1 cellular context compared by ENCODE assay signal in the genomic region with DNA sequence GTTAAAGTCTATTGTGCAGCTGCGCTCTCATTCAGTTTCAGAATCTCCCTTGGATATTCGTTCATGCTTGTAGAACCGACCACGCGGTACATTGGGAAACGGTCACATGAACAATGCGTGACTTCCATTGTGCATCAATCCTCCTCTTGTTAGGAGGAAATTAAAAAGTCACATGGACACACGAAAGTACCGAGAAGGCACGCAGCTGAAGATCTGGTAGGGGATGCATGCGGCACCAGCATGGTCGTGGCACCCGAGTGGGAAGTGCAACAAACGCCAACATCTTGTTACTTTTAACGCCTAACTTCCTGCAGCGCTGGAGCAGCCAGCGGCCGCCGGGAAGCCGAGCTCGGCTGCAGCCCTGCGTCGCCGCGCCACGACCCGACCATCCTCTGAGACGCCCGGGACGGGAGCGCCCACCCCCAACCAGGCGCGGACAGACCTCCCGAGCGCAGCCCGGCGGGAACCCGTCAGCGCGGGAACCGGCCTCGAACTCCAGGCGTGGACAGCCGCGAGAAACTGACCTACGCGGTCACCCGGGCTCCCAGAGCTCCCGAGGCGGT.
TF ChIP-seq lines count a peak whose summit lies in the region.

No MANE protein-coding gene starts in this region.

TF ChIP-seq in HEK293, 187 proteins besides CTCF, POLR2A, EP300 and RAD21 (continued from another document):
- TF ChIP-seq PRDM10 (tag by site-specific recombination; IDR thresholded peaks at IDR 0.05) (peak; percentile 75; the same call in 1 of the 2 replicates), PRDM1 (tag by site-specific recombination; IDR thresholded peaks at IDR 0.05) (peak; percentile 64), ZBTB6 (tag by site-specific recombination; IDR thresholded peaks at IDR 0.05) (0 out of 2 replicates have a peak, but pooled peaks have one; percentile 54), ZNF184 (tag by site-specific recombination; IDR thresholded peaks at IDR 0.05) (no peak), ZNF548 (tag by site-specific recombination; IDR thresholded peaks at IDR 0.05) (no peak), ZNF785 (tag by site-specific recombination; IDR thresholded peaks at IDR 0.05) (no peak), ZNF530 (tag by site-specific recombination; IDR thresholded peaks at IDR 0.05; ENCODE audit: low read depth) (no peak)
